8 cellular contexts compared by ENCODE assay signal in genomic region chr11:47373876-47374820, GRCh38. TPM values are rescaled to one million over a fixed set of nuclear protein-coding genes. Genes with fewer than 3 reads are reported as not detected.
DNase-seq lines count a peak whose midpoint lies in the region; ATAC-seq and TF ChIP-seq lines count a peak whose summit lies in the region.

No MANE protein-coding gene starts in this region.

- H3K36me3 ChIP-seq in OCI-LY1 (ENCODE audit: insufficient read depth, low read length) (peaks cover 47% of the 10 kb centered on the region), mucosa of stomach (ENCODE audit: control insufficient read depth, insufficient read depth, low read length) (no peaks in the 10 kb centered on the region)

- no peaks in the 10 kb centered on the region for H3K9me2 ChIP-seq in OCI-LY1 (ENCODE audit: low read depth, low read length)

- H3K9ac ChIP-seq in OCI-LY1 (ENCODE audit: low read length) (peak overlapping the region; percentile 4; the same call in 1 of the 2 replicates), mucosa of stomach (ENCODE audit: low read length) (peak overlapping the region; percentile 17)

- peak; percentile 35 for ATAC-seq in HG03432 (IDR thresholded peaks at IDR 0.05; ENCODE audit: unreplicated experiment)
- no peak for ATAC-seq in HG03039 (IDR thresholded peaks at IDR 0.05; ENCODE audit: unreplicated experiment)

- H3K9me3 ChIP-seq in OCI-LY1 (ENCODE audit: low read length) (no peaks in the 10 kb centered on the region), mucosa of stomach (ENCODE audit: control insufficient read depth, low read length) (no peaks in the 10 kb centered on the region)

- H3F3A ChIP-seq in OCI-LY1 (ENCODE audit: insufficient read depth, low read length): no peaks in the 10 kb centered on the region

- DNase-seq in DMS153 (lab: John Stamatoyannopoulos, UW): peak; percentile 9
- peak; percentile 90 for DNase-seq in activated T-cell treated with anti-CD3 and anti-CD28 coated beads for 1 hour (ENCODE audit: low read depth)
- DNase-seq in epithelial cell of proximal tubule (ENCODE audit: low read depth): no peak
- DNase-seq in stimulated activated CD8-positive, alpha-beta memory T cell treated with anti-CD3 and anti-CD28 coated beads, Interleukin-7, amount 100 ng/mL, for 1 hour (ENCODE audit: low read depth in 2 of 2): peak; percentile 60 to 80

- peak overlapping the region; percentile 90 for H3K27ac ChIP-seq in OCI-LY1 (ENCODE audit: low read depth, low read length, poor library complexity, severe bottlenecking)

- H3K27me3 ChIP-seq in OCI-LY1 (ENCODE audit: insufficient read depth, low read length): no peaks in the 10 kb centered on the region
- no peaks in the 10 kb centered on the region for H3K27me3 ChIP-seq in mucosa of stomach (ENCODE audit: control insufficient read depth, insufficient read depth, low read length)

- peak; percentile 97 for TF ChIP-seq CTCF in OCI-LY1 (IDR thresholded peaks at IDR 0.05; ENCODE audit: low read length)
- peak; percentile 97 for TF ChIP-seq CTCF in epithelial cell of proximal tubule (conservative IDR thresholded peaks at IDR 0.05; ENCODE audit: low read depth, low read length)

- peaks cover 18% of the 10 kb centered on the region; the same call in 1 of the 2 replicates for H3K79me2 ChIP-seq in OCI-LY1 (ENCODE audit: insufficient read depth, low read length)

- no peak overlapping the region for H2AFZ ChIP-seq in OCI-LY1 (ENCODE audit: low read length)

- H3K4me2 ChIP-seq in OCI-LY1 (ENCODE audit: low read length): peak overlapping the region; percentile 71; the same call in 1 of the 2 replicates

- H3K4me3 ChIP-seq in OCI-LY1 (ENCODE audit: low read depth, low read length, poor library complexity, severe bottlenecking) (no peak overlapping the region), epithelial cell of proximal tubule (ENCODE audit: low read depth, low read length) (no peak overlapping the region), mucosa of stomach (ENCODE audit: low read length) (no peak overlapping the region)

- no peaks in the 10 kb centered on the region for H4K20me1 ChIP-seq in OCI-LY1 (ENCODE audit: insufficient read depth, low read length)

- H3K4me1 ChIP-seq in OCI-LY1 (ENCODE audit: insufficient read depth, low read length, severe bottlenecking) (peaks cover 45% of the 10 kb centered on the region), mucosa of stomach (ENCODE audit: control insufficient read depth, insufficient read depth, low read length) (no peaks in the 10 kb centered on the region)

RNA-seq across cellular contexts. Expression of gene SPI1, which starts 4.2 kb away (rescaled TPM):
- total RNA-seq in epithelial cell of proximal tubule: not detected in 2 replicates

RNA-seq across cellular contexts. Expression of gene MYBPC3, which starts 21.6 kb away (rescaled TPM):
- not detected in 2 replicates for total RNA-seq in epithelial cell of proximal tubule

RNA-seq across cellular contexts. Expression of gene SLC39A13, which starts 34.2 kb away (rescaled TPM):
- total RNA-seq in epithelial cell of proximal tubule: 64.5 and 73.5 TPM in 2 replicates

RNA-seq across cellular contexts. Expression of gene PSMC3, which starts 52.1 kb away (rescaled TPM):
- 169 and 319 TPM in 2 replicates for total RNA-seq in epithelial cell of proximal tubule
